Comparison of ENCODE assay signal across 8 cellular contexts in genomic region chr7:138980575-138981285, GRCh38. TPM values are rescaled to one million over a fixed set of nuclear protein-coding genes. Genes with fewer than 3 reads are reported as not detected.
DNase-seq lines count a peak whose midpoint lies in the region; ATAC-seq and TF ChIP-seq lines count a peak whose summit lies in the region.

No MANE protein-coding gene starts in this region.

- H3K4me1 ChIP-seq in DOHH2 (ENCODE audit: control insufficient read depth, low read length), result peaks cover 6% of the 10 kb centered on the region; the same call in 1 of the 2 replicates

- no peaks in the 10 kb centered on the region for H4K20me1 ChIP-seq in DOHH2 (ENCODE audit: control insufficient read depth, insufficient read depth, low read depth, low read length)

- H3K9me3 ChIP-seq in DOHH2 (ENCODE audit: control insufficient read depth, insufficient read depth, low read length), result no peaks in the 10 kb centered on the region

- ATAC-seq in GM21367 (IDR thresholded peaks at IDR 0.05; ENCODE audit: unreplicated experiment) (peak; percentile 32), GM18870 (IDR thresholded peaks at IDR 0.05; ENCODE audit: unreplicated experiment) (no peak)

- TF ChIP-seq CTCF in DOHH2 (IDR thresholded peaks at IDR 0.05; ENCODE audit: low read depth, low read length, poor library complexity, severe bottlenecking) (no peak), HL-60 (IDR thresholded peaks at IDR 0.05; ENCODE audit: insufficient read depth, low read length) (no peak)

- peaks cover 46% of the 10 kb centered on the region for H3K27me3 ChIP-seq in DOHH2 (ENCODE audit: control insufficient read depth, low read length)
- peaks cover 37% of the 10 kb centered on the region for H3K27me3 ChIP-seq in HL-60 (ENCODE audit: insufficient read depth, poor library complexity, severe bottlenecking)

- no peaks in the 10 kb centered on the region for H3K79me2 ChIP-seq in DOHH2 (ENCODE audit: control insufficient read depth, low read length)

- no peak overlapping the region for H3K27ac ChIP-seq in DOHH2 (ENCODE audit: low read depth, low read length)
- H3K27ac ChIP-seq in HL-60 (replicated peaks), result no peak overlapping the region

- H3K4me3 ChIP-seq in DOHH2 (ENCODE audit: low read length) (peak overlapping the region; percentile 64), HL-60 (replicated peaks; ENCODE audit: insufficient read depth, low read length) (peak overlapping the region; percentile 30), iPS-11a (ENCODE audit: low read depth, low read length) (peak overlapping the region; percentile 52)

- no peaks in the 10 kb centered on the region for H3F3A ChIP-seq in DOHH2 (ENCODE audit: control insufficient read depth, insufficient read depth)

- H3K9me2 ChIP-seq in DOHH2 (replicated peaks; ENCODE audit: control insufficient read depth, low read length), result no peaks in the 10 kb centered on the region

- peak overlapping the region; percentile 63 for H3K4me2 ChIP-seq in DOHH2 (ENCODE audit: low read length)

- DNase-seq in HL-60 (ENCODE audit: low read depth in 1 of 2, low spot score in 1 of 2) (no peak), occipital lobe (lab: John Stamatoyannopoulos, UW) (no peak)
- DNase-seq in activated CD8-positive, alpha-beta memory T cell treated with anti-CD3 and anti-CD28 coated beads, Interleukin-2, amount 50 U/mL, for 48 hours, result peak; percentile 61
- peak; percentile 33 for DNase-seq in stimulated activated CD8-positive, alpha-beta memory T cell treated with anti-CD3 and anti-CD28 coated beads, Interleukin-4, amount 100 ng/mL, for 48 hours

- H3K36me3 ChIP-seq in DOHH2 (ENCODE audit: control insufficient read depth, low read length), result no peaks in the 10 kb centered on the region

RNA-seq across cellular contexts. Expression of gene KIAA1549, which starts 0.5 kb away (rescaled TPM):
- 28.4 TPM for total RNA-seq in occipital lobe

RNA-seq across cellular contexts. Expression of gene ZC3HAV1L, which starts 55.1 kb away (rescaled TPM):
- total RNA-seq in occipital lobe, result 10.8 TPM

Comparison
In these comparisons a context has a peak if more than half of its experiments do, and no peak if none do; other contexts are left out.
1. DNase-seq: peak in activated CD8-positive, alpha-beta memory T cell treated with anti-CD3 and anti-CD28 coated beads, Interleukin-2, amount 50 U/mL, for 48 hours (single experiment) and stimulated activated CD8-positive, alpha-beta memory T cell treated with anti-CD3 and anti-CD28 coated beads, Interleukin-4, amount 100 ng/mL, for 48 hours (single experiment); none in HL-60 (0 of 2) and occipital lobe (single experiment).
2. Peak in every context shown above with its lines, with median percentiles within 50 percentile points of each other: H3K4me3 ChIP-seq.